In genomic region chr19:35264281-35265125, GRCh38 we compare ENCODE assay signal across 10 cellular contexts. TPM values are rescaled to one million over a fixed set of nuclear protein-coding genes. Genes with fewer than 3 reads are reported as not detected.
DNase-seq lines count a peak whose midpoint lies in the region; ATAC-seq and TF ChIP-seq lines count a peak whose summit lies in the region.
"Had no signal": no experiment of that assay in that cellular context is flagged by ENCODE, and none has a peak within 500 bp of the region (broad histone marks: within the 10 kb centered on the region; RNA-seq: fewer than 3 reads in every experiment).

No MANE protein-coding gene starts in this region.

- H3K27me3 ChIP-seq in neuronal stem cell (ENCODE audit: control insufficient read depth in 3 of 3, insufficient read depth in 3 of 3, low read depth in 1 of 3, low read length in 3 of 3) = peaks cover 0 to 2% (median 0%) of the 10 kb centered on the region in 3 experiments

- H2BK12ac ChIP-seq in neuronal stem cell (ENCODE audit: low read length) = no peak overlapping the region

- BruUV-seq in Calu3 (replicated peaks; lab: Mats Ljungman, UMichigan) = no TSS peak

- H4K8ac ChIP-seq in neuronal stem cell (ENCODE audit: low read depth, low read length) = no peak overlapping the region

- H3K79me1 ChIP-seq in neuronal stem cell (ENCODE audit: low read depth, low read length) = peaks cover 19% of the 10 kb centered on the region

- H2BK5ac ChIP-seq in neuronal stem cell (ENCODE audit: low read length) = peak overlapping the region; percentile 6

- CTCF ChIA-PET in Calu3 (lab: Charles Lee) = no interaction called here

- no peak overlapping the region for H3K27ac ChIP-seq in neuronal stem cell (replicated peaks; ENCODE audit: low read length)

- no peak overlapping the region for H3K18ac ChIP-seq in neuronal stem cell (ENCODE audit: low read length)

- no peaks in the 10 kb centered on the region for H3K9me3 ChIP-seq in neuronal stem cell (replicated peaks in 1 of 2; ENCODE audit: control insufficient read depth in 2 of 2, insufficient read depth in 1 of 2, low read depth in 1 of 2, low read length in 2 of 2)

- no peak overlapping the region for H3K9ac ChIP-seq in neuronal stem cell (ENCODE audit: low read depth, low read length, poor library complexity)

- no peak overlapping the region for H3K14ac ChIP-seq in neuronal stem cell (ENCODE audit: low read length)

- no CpG with 5 or more reads among the region's 7 CpGs for WGBS in neuronal stem cell (ENCODE audit: extremely low coverage in 2 of 2, insufficient read length in 2 of 2, insufficient replicate concordance in 1 of 2), 2 donors

- peak overlapping the region; percentile 75 for H3K23ac ChIP-seq in neuronal stem cell (ENCODE audit: low read depth, low read length, poor library complexity)

- ATAC-seq in HG02970 (IDR thresholded peaks at IDR 0.05; ENCODE audit: low FRiP score, unreplicated experiment) = no peak
- ATAC-seq in GM21619 (IDR thresholded peaks at IDR 0.05; ENCODE audit: unreplicated experiment) = no peak
- no peak for ATAC-seq in HG03280 (IDR thresholded peaks at IDR 0.05; ENCODE audit: unreplicated experiment)

- no peak overlapping the region for H4K91ac ChIP-seq in neuronal stem cell (ENCODE audit: low read depth, low read length, poor library complexity)

- H3K36me3 ChIP-seq in neuronal stem cell (replicated peaks in 1 of 2; ENCODE audit: control insufficient read depth in 2 of 2, insufficient read depth in 2 of 2, low read length in 2 of 2) = peaks cover 37% of the 10 kb centered on the region in 2 donors

- TF ChIP-seq CTCF in Calu3 (IDR thresholded peaks at IDR 0.05; ENCODE audit: unreplicated experiment) (no peak), endothelial cell (IDR thresholded peaks at IDR 0.05; ENCODE audit: unreplicated experiment) (no peak)

- in situ Hi-C loops in KBM-7 (cut with MboI; ENCODE audit: low pct_unique_long_range_greater_than_20kb, low sequenced_read_pairs) = no loop called here

- no peak overlapping the region for H3K4me2 ChIP-seq in neuronal stem cell (ENCODE audit: insufficient read depth, low read length, poor library complexity, severe bottlenecking)

- peak overlapping the region; percentile 26 for H2BK120ac ChIP-seq in neuronal stem cell (ENCODE audit: low read depth, low read length)

- H3K4me3 ChIP-seq in neuronal stem cell (ENCODE audit: low read length in 2 of 2) = no peak overlapping the region

- H3K9me3 Mint-ChIP-seq in Calu3 (ENCODE audit: low read depth, unreplicated experiment) = no peaks in the 10 kb centered on the region
- no peaks in the 10 kb centered on the region for H3K9me3 Mint-ChIP-seq in endothelial cell (ENCODE audit: unreplicated experiment)

- H3K27me3 Mint-ChIP-seq in Calu3 (ENCODE audit: unreplicated experiment) = no peaks in the 10 kb centered on the region
- H3K27me3 Mint-ChIP-seq in endothelial cell (ENCODE audit: unreplicated experiment) = peaks cover 4% of the 10 kb centered on the region

- no peak overlapping the region for H3K4ac ChIP-seq in neuronal stem cell (ENCODE audit: low read length)

- H3K27ac Mint-ChIP-seq in Calu3 (ENCODE audit: unreplicated experiment) (peak overlapping the region; percentile 38), endothelial cell (ENCODE audit: unreplicated experiment) (no peak overlapping the region)

- H3K4me3 Mint-ChIP-seq in Calu3 (ENCODE audit: low read depth, unreplicated experiment) = no peak overlapping the region
- no peak overlapping the region for H3K4me3 Mint-ChIP-seq in endothelial cell (ENCODE audit: unreplicated experiment)

- DNase-seq in Calu3 = no peak
- peak; percentile 59 for DNase-seq in KBM-7
- peak; percentile 26 for DNase-seq in cerebellar cortex (ENCODE audit: low spot score)
- DNase-seq in neuronal stem cell (ENCODE audit: low spot score) = no peak
- DNase-seq in endothelial cell (ENCODE audit: low spot score) = no peak
- DNase-seq: NCI-H2081 had no signal

- H3K4me1 Mint-ChIP-seq in Calu3 (ENCODE audit: low read depth, unreplicated experiment) (peaks cover 17% of the 10 kb centered on the region), endothelial cell (ENCODE audit: unreplicated experiment) (no peaks in the 10 kb centered on the region)

- H3K4me1 ChIP-seq in neuronal stem cell (ENCODE audit: control insufficient read depth in 2 of 2, insufficient read depth in 1 of 2, low read depth in 1 of 2, low read length in 2 of 2) = peaks cover 0 to 3% of the 10 kb centered on the region in 2 donors

- no peak overlapping the region for H2AFZ ChIP-seq in neuronal stem cell (ENCODE audit: low read length)

- no peak overlapping the region for H2AK5ac ChIP-seq in neuronal stem cell (ENCODE audit: low read depth, low read length)

- peaks cover 94% of the 10 kb centered on the region for H3K36me3 Mint-ChIP-seq in Calu3 (ENCODE audit: insufficient read depth, unreplicated experiment)
- no peaks in the 10 kb centered on the region for H3K36me3 Mint-ChIP-seq in endothelial cell (ENCODE audit: low read depth, unreplicated experiment)

- no peak overlapping the region for H2BK15ac ChIP-seq in neuronal stem cell (ENCODE audit: low read length)

- intact Hi-C loops in Calu3 (cut with micrococcal nuclease; ENCODE audit: unreplicated experiment) = no loop called here

RNA-seq across cellular contexts. Expression of gene USF2, which starts 4.3 kb away (rescaled TPM):
- total RNA-seq in Calu3 (2022) (114 and 127 TPM in 2 replicates), endothelial cell (ENCODE audit: unreplicated experiment) (92.2 TPM)
- polyA plus RNA-seq in neuronal stem cell (2013, experiment 1 of 2) = 132 TPM
- 132 TPM for polyA plus RNA-seq in neuronal stem cell (2013, experiment 2 of 2)

RNA-seq across cellular contexts. Expression of gene LSR, which starts 15.7 kb away (rescaled TPM):
- total RNA-seq in Calu3 (2022) = 494 and 609 TPM in 2 replicates
- polyA plus RNA-seq in neuronal stem cell (2013, experiment 1 of 2) = 36.5 TPM
- polyA plus RNA-seq in neuronal stem cell (2013, experiment 2 of 2) = 37.1 TPM
- 35.9 TPM for total RNA-seq in endothelial cell (ENCODE audit: unreplicated experiment)

RNA-seq across cellular contexts. Expression of gene HAMP, which starts 17.8 kb away (rescaled TPM):
- total RNA-seq in Calu3 (2022) (0.45 TPM in 1 of 2 replicates, not detected in the other), endothelial cell (ENCODE audit: unreplicated experiment) (0.74 TPM)
- polyA plus RNA-seq in neuronal stem cell (2013, experiment 1 of 2) = not detected
- polyA plus RNA-seq in neuronal stem cell (2013, experiment 2 of 2) = 0.01 TPM

RNA-seq across cellular contexts. Expression of gene MAG, which starts 27.5 kb away (rescaled TPM):
- total RNA-seq in Calu3 (2022) = not detected in 2 replicates
- polyA plus RNA-seq in neuronal stem cell (2013, experiment 1 of 2) = not detected
- polyA plus RNA-seq in neuronal stem cell (2013, experiment 2 of 2) = not detected
- total RNA-seq in endothelial cell (ENCODE audit: unreplicated experiment) = not detected

RNA-seq across cellular contexts. Expression of gene FAM187B, which starts 36.0 kb away (rescaled TPM):
- not detected in 2 replicates for total RNA-seq in Calu3 (2022)
- polyA plus RNA-seq in neuronal stem cell (2013, experiment 1 of 2) = not detected
- polyA plus RNA-seq in neuronal stem cell (2013, experiment 2 of 2) = not detected
- total RNA-seq in endothelial cell (ENCODE audit: unreplicated experiment) = not detected
- total RNA-seq: T-helper 1 cell treated with Interleukin-12 subunit alpha and Interleukin-12 subunit beta and Interleukin-4 antibody, amounts not matched to agents 30 ng/mL and 1 ng/mL, for 36 hours had no signal

Comparison
In these comparisons a context has a peak if more than half of its experiments do, and no peak if none do; other contexts are left out.
1. DNase-seq: peak in KBM-7 (single experiment) and cerebellar cortex (single experiment); none in Calu3 (single experiment), neuronal stem cell (single experiment) and endothelial cell (single experiment).
2. RNA of gene LSR, which starts 15.7 kb away (total RNA-seq): 494 to 609 TPM in Calu3; 35.9 TPM in endothelial cell (single experiment); every median in the first group is over 10 times any median in the second.